ENCODE assay signal across 8 cellular contexts in the genomic region with DNA sequence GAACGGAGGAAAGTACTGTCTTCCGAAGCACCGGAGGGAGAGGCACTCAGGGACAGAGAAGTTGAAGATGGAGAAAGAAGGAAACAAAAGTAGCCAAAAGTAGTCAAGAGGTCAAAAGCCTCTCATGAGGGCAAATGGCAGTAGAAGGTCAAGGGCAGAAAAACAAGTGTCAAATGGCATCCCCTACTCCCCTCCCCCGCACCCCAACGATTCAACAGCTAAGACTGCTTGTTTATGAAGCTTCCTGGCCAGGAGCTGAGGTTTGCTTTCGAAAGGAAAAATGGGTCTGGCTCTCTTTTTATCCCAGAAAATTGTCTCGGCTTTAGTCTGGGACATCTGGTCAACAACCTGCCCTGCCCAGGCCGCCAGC. TPM values are rescaled to one million over a fixed set of nuclear protein-coding genes. Genes with fewer than 3 reads are reported as not detected.
DNase-seq lines count a peak whose midpoint lies in the region; ATAC-seq and TF ChIP-seq lines count a peak whose summit lies in the region.

No MANE protein-coding gene starts in this region.

- peaks cover 50% of the 10 kb centered on the region for H3K27me3 Mint-ChIP-seq in T-helper 17 cell

- intact Hi-C loops in esophagus squamous epithelium (cut with DNase I) (no loop called here), psoas muscle (cut with DNase I) (no loop called here)

- H3K4me1 ChIP-seq in ES-I3 (ENCODE audit: insufficient read depth, low read length) (peaks cover 9% of the 10 kb centered on the region; the same call in 1 of the 2 replicates), esophagus squamous epithelium (peaks cover 20 to 49% (median 34%) of the 10 kb centered on the region in 3 donors), psoas muscle (peaks cover 11% of the 10 kb centered on the region)

- H3K4me1 Mint-ChIP-seq in T-helper 17 cell: peaks cover 35% of the 10 kb centered on the region

- H3K27ac ChIP-seq in esophagus squamous epithelium (no peak overlapping the region), psoas muscle (no peak overlapping the region)

- H3K4me3 ChIP-seq in esophagus squamous epithelium: peak overlapping the region; percentile 30 to 72 (median 45)
- peak overlapping the region; percentile 67 for H3K4me3 ChIP-seq in psoas muscle

- 73 to 78% methylated on average over 6 of the region's 8 CpGs for WGBS in esophagus squamous epithelium, 2 donors
- WGBS in psoas muscle, 3 donors: 46 to 52% (median 48%) methylated on average over 8 of the region's 8 CpGs

- peaks cover 4% of the 10 kb centered on the region for H3K36me3 Mint-ChIP-seq in T-helper 17 cell (ENCODE audit: low read depth)

- H3K27me3 ChIP-seq in esophagus squamous epithelium (peaks cover 17 to 59% (median 32%) of the 10 kb centered on the region in 4 donors), psoas muscle (ENCODE audit: insufficient read depth in 3 of 3, low read length in 2 of 3) (peaks cover 3 to 50% (median 29%) of the 10 kb centered on the region in 3 donors)

- no peak overlapping the region for H3K27ac Mint-ChIP-seq in T-helper 17 cell

- H3K4me3 Mint-ChIP-seq in T-helper 17 cell: peak overlapping the region; percentile 86

- DNase-seq in T-helper 17 cell (no peak), esophagus squamous epithelium (lab: John Stamatoyannopoulos, UW) (no peak), psoas muscle (no peak), NCI-H526 (lab: John Stamatoyannopoulos, UW) (no peak), glomerular visceral epithelial cell (ENCODE audit: extremely low spot score) (no peak), GF-D8 (lab: John Stamatoyannopoulos, UW) (no peak)

- no peaks in the 10 kb centered on the region for H3K36me3 ChIP-seq in ES-I3 (ENCODE audit: insufficient read depth, low read length)
- H3K36me3 ChIP-seq in esophagus squamous epithelium: peaks cover 0 to 13% (median 0%) of the 10 kb centered on the region in 3 donors
- H3K36me3 ChIP-seq in psoas muscle (ENCODE audit: insufficient read depth in 1 of 2, low read depth in 1 of 2): peaks cover 0 to 10% of the 10 kb centered on the region in 2 donors

- TF ChIP-seq CTCF in esophagus squamous epithelium (IDR thresholded peaks at IDR 0.05) (no peak), psoas muscle (IDR thresholded peaks at IDR 0.05) (no peak)

- H3K9me3 ChIP-seq in ES-I3 (ENCODE audit: control insufficient read depth, insufficient read depth, low read length) (no peaks in the 10 kb centered on the region), T-helper 17 cell (ENCODE audit: control insufficient read depth, low read length, poor library complexity, severe bottlenecking) (no peaks in the 10 kb centered on the region), esophagus squamous epithelium (no peaks in the 10 kb centered on the region), psoas muscle (no peaks in the 10 kb centered on the region)

- no peak for TF ChIP-seq POLR2A in esophagus squamous epithelium (IDR thresholded peaks at IDR 0.05)

- H3K9ac ChIP-seq in ES-I3 (ENCODE audit: low read depth, low read length): peak overlapping the region; percentile 53; the same call in 1 of the 2 replicates

- ATAC-seq in T-helper 17 cell: no peak
- peak in 2 of 4 donors; percentile 14 to 18 for ATAC-seq in psoas muscle
- no peak for ATAC-seq in GM18861 (IDR thresholded peaks at IDR 0.05; ENCODE audit: unreplicated experiment)

RNA-seq across cellular contexts. Expression of gene TBR1, which starts 2.1 kb away (rescaled TPM):
- total RNA-seq in T-helper 17 cell: not detected
- under 1 TPM in 1 of 4 donors, not detected in 3; under 0.01 TPM for total RNA-seq in esophagus squamous epithelium
- total RNA-seq in psoas muscle: not detected
- polyA plus RNA-seq in psoas muscle: under 1 TPM in 2 of 3 donors, not detected in 1; 0.01 to 0.12 TPM
